In genomic region chr4:104868533-104868932, GRCh38 we compare ENCODE assay signal across 18 cellular contexts.
A peak's percentile ranks its signal among the peaks of the same experiment; 100 is the strongest.
DNase-seq lines count a peak whose midpoint lies in the region; ATAC-seq, FAIRE-seq and TF ChIP-seq lines count a peak whose summit lies in the region.
"Had no signal": no experiment of that assay in that cellular context is flagged by ENCODE, and none has a peak within 500 bp of the region (broad histone marks: within the 10 kb centered on the region; RNA-seq: fewer than 3 reads in every experiment).

No MANE protein-coding gene starts in this region.

- TF ChIP-seq EP300 in GM12878 (IDR thresholded peaks at IDR 0.05; ENCODE audit: borderline replicate concordance in 1 of 2, control insufficient read depth in 1 of 2, low read depth in 2 of 2, low read length in 2 of 2): no peak

- H3K27ac ChIP-seq in GM12878 (ENCODE audit: control insufficient read depth, insufficient read depth): peak overlapping the region; percentile 54
- H3K27ac ChIP-seq in gastrocnemius medialis: no peak overlapping the region
- H3K27ac ChIP-seq: brain microvascular endothelial cell, Peyer's patch, tibial nerve had no signal

- no peak overlapping the region; the same call in none of the 2 replicates for H3K4me2 ChIP-seq in GM12878 (ENCODE audit: control insufficient read depth, insufficient read depth)

- H3K9me3 ChIP-seq in GM12878 (replicated peaks; ENCODE audit: control insufficient read depth, insufficient read depth, low read length) (peaks cover 17% of the 10 kb centered on the region; the same call in 2 of the 3 replicates), gastrocnemius medialis (no peaks in the 10 kb centered on the region), MG63 (no peaks in the 10 kb centered on the region)
- H3K9me3 ChIP-seq: Peyer's patch, tibial nerve had no signal

- H3K4me1 ChIP-seq in GM12878 (ENCODE audit: control insufficient read depth, insufficient read depth, low read length) (peaks cover 36% of the 10 kb centered on the region), gastrocnemius medialis (no peaks in the 10 kb centered on the region)
- H3K4me1 ChIP-seq: Peyer's patch had no signal

- no peaks in the 10 kb centered on the region for H3K27me3 ChIP-seq in GM12878 (replicated peaks in 1 of 2; ENCODE audit: control insufficient read depth in 2 of 2, insufficient read depth in 2 of 2, low read length in 1 of 2)
- no peaks in the 10 kb centered on the region for H3K27me3 ChIP-seq in gastrocnemius medialis
- H3K27me3 ChIP-seq in MG63: no peaks in the 10 kb centered on the region
- H3K27me3 ChIP-seq: brain microvascular endothelial cell, Peyer's patch, tibial nerve had no signal

- POLR2A ChIA-PET in GM12878 (lab: Charles Lee) (no interaction called here), HEK293T (lab: Yijun Ruan, JAX) (no interaction called here)

- H3K4me3 ChIP-seq in GM12878: no peak overlapping the region
- no peak overlapping the region for H3K4me3 ChIP-seq in gastrocnemius medialis
- no peak overlapping the region for H3K4me3 ChIP-seq in MG63
- H3K4me3 ChIP-seq: Peyer's patch, tibial nerve had no signal

- RAD21 ChIA-PET in GM12878 (lab: Charles Lee; ENCODE audit: unreplicated experiment): interaction anchor here (2.9 kb wide), 1 partner anchor 125 kb away, joined by 10 read pairs; no protein-coding TSS in a partner anchor

- intact Hi-C loops in GM12878 (cut with micrococcal nuclease; ENCODE audit: unreplicated experiment): loop anchor here (2.0 to 5.0 kb wide), 5 partner anchors 62 to 604 kb away; no protein-coding TSS in a partner anchor
- intact Hi-C loops in gastrocnemius medialis (cut with DNase I; ENCODE audit: low total_unique reads): no loop called here

- SMC1A ChIA-PET in GM12878 (lab: Charles Lee; ENCODE audit: uncharacterized antibody, unreplicated experiment): interaction anchor here (1.3 kb wide), 1 partner anchor 585 kb away, joined by 3 read pairs; no protein-coding TSS in a partner anchor

- no peak overlapping the region for H2AFZ ChIP-seq in GM12878 (ENCODE audit: control insufficient read depth, low read depth, low read length)

- H3K9ac ChIP-seq in GM12878 (ENCODE audit: control insufficient read depth, insufficient read depth, low read length): no peak overlapping the region

- no peak for TF ChIP-seq RAD21 in GM12878 (IDR thresholded peaks at IDR 0.05; ENCODE audit: insufficient read depth, low read depth, low read length)

- H4K20me1 ChIP-seq in GM12878 (ENCODE audit: control insufficient read depth, insufficient read depth): no peaks in the 10 kb centered on the region

- H3K36me3 ChIP-seq in GM12878 (ENCODE audit: control insufficient read depth in 2 of 2, insufficient read depth in 2 of 2, low read length in 1 of 2) (no peaks in the 10 kb centered on the region), gastrocnemius medialis (no peaks in the 10 kb centered on the region), MG63 (no peaks in the 10 kb centered on the region)
- H3K36me3 ChIP-seq: brain microvascular endothelial cell, Peyer's patch, tibial nerve had no signal

- CTCF ChIA-PET in GM12878 (lab: Yijun Ruan, JAX): interaction anchor here (1.5 kb wide), 1 partner anchor 9 kb away, joined by 3 read pairs; no protein-coding TSS in a partner anchor
- CTCF ChIA-PET in HEK293T (lab: Yijun Ruan, JAX): no interaction called here

- DNase-seq in GM12878 (ENCODE audit: low read depth, low spot score) (no peak), gastrocnemius medialis (no peak), HEK293T (ENCODE audit: extremely low spot score) (no peak), D341Med (ENCODE audit: low spot score) (no peak), MG63 (no peak)
- DNase-seq: activated gamma-delta T cell treated with Interleukin-2 at 50 U/mL for 16 hours; brain microvascular endothelial cell; CD4-positive, CD25-positive, alpha-beta regulatory T cell; effector memory CD4-positive, alpha-beta T cell; foreskin fibroblast; GDM1; NCI-H1092; NCI-H446 treated with DMSO at 0.1 percent for 48 hours; Peyer's patch had no signal

- no peaks in the 10 kb centered on the region for H3K79me2 ChIP-seq in GM12878 (ENCODE audit: control insufficient read depth, insufficient read depth, low read length)

- ATAC-seq in GM19328 (IDR thresholded peaks at IDR 0.05; ENCODE audit: unreplicated experiment) (peak; percentile 34), GM21737 (IDR thresholded peaks at IDR 0.05; ENCODE audit: unreplicated experiment) (peak; percentile 22), HG03095 (IDR thresholded peaks at IDR 0.05; ENCODE audit: unreplicated experiment) (peak; percentile 22), GM12878 (peak; percentile 62), gastrocnemius medialis (no peak)

- TF ChIP-seq CTCF in GM12878 (IDR thresholded peaks at IDR 0.05 in 2 of 3, conservative IDR thresholded peaks at IDR 0.05 in 1 of 3; ENCODE audit: control insufficient read depth in 2 of 3, extremely low read depth in 1 of 3, insufficient read depth in 1 of 3, low read depth in 3 of 3, low read length in 3 of 3) (no peak), gastrocnemius medialis (IDR thresholded peaks at IDR 0.05 in 4 of 5, conservative IDR thresholded peaks at IDR 0.05 in 1 of 5) (no peak)

- no peak for TF ChIP-seq POLR2A in GM12878 (IDR thresholded peaks at IDR 0.05; ENCODE audit: low read depth, low read length)
- TF ChIP-seq POLR2A in gastrocnemius medialis (IDR thresholded peaks at IDR 0.05): no peak

- no TSS peak for BruUV-seq in GM12878 (replicated peaks; lab: Mats Ljungman, UMichigan)

- in situ Hi-C loops in GM12878 (cut with MboI): loop anchor here (10.0 kb wide), 1 partner anchor 374 kb away; the partner anchor contains the start of gene CXXC4
- in situ Hi-C loops in gastrocnemius medialis (cut with MboI; ENCODE audit: low sequenced_read_pairs in 4 of 4): loop anchor here in 1 of 4 donors (25.0 kb wide), 1 partner anchor 806 kb away; no protein-coding TSS in a partner anchor

- no peak for FAIRE-seq in GM12878 (lab: Jason Lieb, UNC)

TF ChIP-seq in GM12878, 131 proteins besides CTCF, POLR2A, EP300 and RAD21:
- TF ChIP-seq REST (IDR thresholded peaks at IDR 0.05; ENCODE audit: low read depth, low read length): no peak
- no peak for TF ChIP-seq EGR1 (IDR thresholded peaks at IDR 0.05; ENCODE audit: borderline replicate concordance in 1 of 2, low read depth in 2 of 2, low read length in 2 of 2)
- no peak for TF ChIP-seq RBBP5 (conservative IDR thresholded peaks at IDR 0.05)

TF ChIP-seq in HEK293T, 16 proteins besides CTCF, POLR2A, EP300 and RAD21:
- no peak for TF ChIP-seq ELF4 (IDR thresholded peaks at IDR 0.05)
- TF ChIP-seq NFRKB (IDR thresholded peaks at IDR 0.05): no peak
- no peak for TF ChIP-seq LEF1 (IDR thresholded peaks at IDR 0.05; ENCODE audit: borderline replicate concordance)
- TF ChIP-seq TARDBP (IDR thresholded peaks at IDR 0.05): no peak
- no peak for TF ChIP-seq CTBP1 (IDR thresholded peaks at IDR 0.05; ENCODE audit: borderline replicate concordance)
- TF ChIP-seq PKNOX1 (IDR thresholded peaks at IDR 0.05): no peak
- TF ChIP-seq ZNF384 (IDR thresholded peaks at IDR 0.05): no peak
- no peak for TF ChIP-seq L3MBTL2 (conservative IDR thresholded peaks at IDR 0.05)
- no peak for TF ChIP-seq BHLHE40 (IDR thresholded peaks at IDR 0.05; ENCODE audit: borderline replicate concordance)
- no peak for TF ChIP-seq ARNT (IDR thresholded peaks at IDR 0.05)
- TF ChIP-seq SP1 (IDR thresholded peaks at IDR 0.05): no peak
- TF ChIP-seq FOXA1 (IDR thresholded peaks at IDR 0.05): no peak
- TF ChIP-seq HDGF (IDR thresholded peaks at IDR 0.05; ENCODE audit: borderline replicate concordance): no peak
- TF ChIP-seq SUZ12 (IDR thresholded peaks at IDR 0.05): no peak

Comparison
In these comparisons a context has a peak if more than half of its experiments do, and no peak if none do; other contexts are left out.
1. ATAC-seq: peak in GM19328 (single experiment), GM21737 (single experiment), HG03095 (single experiment) and GM12878 (single experiment); none in gastrocnemius medialis (0 of 2).